In the genomic region with DNA sequence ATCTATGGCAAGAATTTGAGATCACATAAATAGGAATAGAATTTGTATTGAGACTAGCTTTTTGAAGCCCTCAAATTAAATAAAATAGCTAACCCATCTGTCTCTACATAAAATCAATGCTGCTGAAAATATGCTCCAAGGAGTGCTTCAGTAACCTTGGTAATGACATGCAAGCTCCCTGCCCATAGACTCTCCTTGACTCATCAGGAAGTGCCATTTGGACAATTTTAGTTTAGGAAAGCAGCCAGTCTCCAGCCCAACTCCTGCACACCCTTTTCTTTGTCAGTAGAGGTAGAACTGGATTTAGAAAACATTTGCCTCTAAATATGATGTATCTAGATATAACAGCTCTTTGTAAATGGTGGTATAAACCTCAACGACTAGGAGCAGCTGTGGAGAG, we compare ENCODE assay signal across 18 cellular contexts.
"Had no signal": no experiment of that assay in that cellular context is flagged by ENCODE, and none has a peak within 500 bp of the region (broad histone marks: within the 10 kb centered on the region; RNA-seq: fewer than 3 reads in every experiment).

No MANE protein-coding gene starts in this region.

- H3K4me2 ChIP-seq: smooth muscle cell had no signal

- H3K4me3 ChIP-seq: body of pancreas, pancreas, smooth muscle cell, vagina had no signal

- ATAC-seq: body of pancreas; left ventricle myocardium superior; naive thymus-derived CD4-positive, alpha-beta T cell; pancreas; sciatic nerve; stimulated activated naive CD8-positive, alpha-beta T cell treated with anti-CD3 and anti-CD28 coated beads, Interleukin-15, amount 100 ng/mL, for 72 hours had no signal

- H3K9me3 ChIP-seq: body of pancreas, pancreas, vagina had no signal

- DNase-seq: activated CD4-positive, alpha-beta T cell treated with anti-CD3 and anti-CD28 coated beads, Interleukin-2, amount 50 U/mL, for 48 hours; activated T-cell treated with anti-CD3 and anti-CD28 coated beads for 4 hours; body of pancreas; caudate nucleus; hypothalamus; left ventricle myocardium superior; mesenchymal stem cell; naive thymus-derived CD4-positive, alpha-beta T cell; pancreas; stimulated activated CD4-positive, alpha-beta T cell treated with anti-CD3 and anti-CD28 coated beads, Interleukin-4, amount 100 ng/mL, for 1 hour; stimulated activated naive CD8-positive, alpha-beta T cell treated with anti-CD3 and anti-CD28 coated beads, Interleukin-15, amount 100 ng/mL, for 72 hours; T-helper 2 cell; trophoblast cell; WERI-Rb-1 had no signal

- H3K4me1 ChIP-seq: body of pancreas, pancreas, vagina had no signal

- H3K27ac ChIP-seq: body of pancreas, epithelial cell of prostate, pancreas, vagina, WERI-Rb-1 had no signal

- H3K27me3 ChIP-seq: body of pancreas, pancreas, vagina had no signal

- H3K36me3 ChIP-seq: pancreas, vagina, WERI-Rb-1 had no signal
